Comparison of ENCODE assay signal across 1 cellular context in the genomic region with DNA sequence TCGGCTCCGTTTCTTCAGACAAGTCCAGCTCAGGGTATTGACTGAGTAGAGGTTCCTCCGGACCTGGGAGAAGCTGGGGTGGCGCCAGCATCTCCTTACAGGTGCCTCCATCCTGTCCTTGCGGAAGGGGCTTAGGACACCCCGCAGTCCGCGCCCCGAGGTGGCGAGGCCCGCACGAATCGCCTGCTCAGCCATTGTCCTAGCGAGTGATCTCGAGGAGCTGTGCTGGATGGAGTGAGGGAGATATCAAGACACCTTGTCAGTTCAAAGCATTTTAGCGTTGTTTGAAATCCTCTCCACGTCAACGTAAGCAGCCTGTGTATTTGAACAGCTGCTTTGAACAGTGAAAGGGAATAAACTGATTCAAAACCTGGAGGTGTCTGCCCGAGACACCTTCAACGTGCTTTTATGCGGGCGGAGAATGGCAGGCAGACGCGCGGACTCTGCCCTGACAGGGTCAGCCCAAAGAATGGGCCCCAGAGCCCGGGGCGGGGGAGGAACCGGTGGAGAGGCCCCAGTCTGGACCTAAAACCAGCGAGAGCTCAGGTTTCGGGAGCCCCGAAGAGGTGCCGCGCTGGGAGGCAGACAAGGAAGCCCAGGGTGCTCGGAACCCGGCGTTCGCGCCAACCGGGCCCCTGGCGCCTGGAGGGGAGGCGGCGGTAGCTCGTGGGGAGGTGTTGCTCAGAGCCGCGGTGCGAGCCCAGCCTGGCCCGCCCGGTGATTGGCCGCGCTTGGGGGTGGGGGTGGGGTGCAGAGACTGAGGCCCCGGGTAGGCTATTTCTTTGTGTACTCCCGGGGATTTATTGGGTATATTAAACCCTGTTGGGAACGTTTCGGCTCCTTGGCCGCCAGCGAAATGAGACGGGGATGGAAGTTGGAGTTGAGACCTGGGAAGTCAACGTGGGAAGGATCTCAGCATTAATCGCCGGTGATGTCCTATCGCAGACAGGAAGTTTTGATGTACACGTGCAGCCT.
TF ChIP-seq lines count a peak whose summit lies in the region.

No MANE protein-coding gene starts in this region.

TF ChIP-seq in SK-N-SH treated with all-trans-retinoic acid at 6 μM for 48 hours, 23 proteins besides CTCF, POLR2A, EP300 and RAD21 (continued from another document):
- TF ChIP-seq CSRNP3 (CRISPR knock-in tag; IDR thresholded peaks at IDR 0.05) = no peak
- no peak for TF ChIP-seq ESRRG (CRISPR knock-in tag; IDR thresholded peaks at IDR 0.05)
- TF ChIP-seq POU6F1 (CRISPR knock-in tag; IDR thresholded peaks at IDR 0.05; ENCODE audit: borderline replicate concordance, low read depth) = no peak
